In the genomic region with DNA sequence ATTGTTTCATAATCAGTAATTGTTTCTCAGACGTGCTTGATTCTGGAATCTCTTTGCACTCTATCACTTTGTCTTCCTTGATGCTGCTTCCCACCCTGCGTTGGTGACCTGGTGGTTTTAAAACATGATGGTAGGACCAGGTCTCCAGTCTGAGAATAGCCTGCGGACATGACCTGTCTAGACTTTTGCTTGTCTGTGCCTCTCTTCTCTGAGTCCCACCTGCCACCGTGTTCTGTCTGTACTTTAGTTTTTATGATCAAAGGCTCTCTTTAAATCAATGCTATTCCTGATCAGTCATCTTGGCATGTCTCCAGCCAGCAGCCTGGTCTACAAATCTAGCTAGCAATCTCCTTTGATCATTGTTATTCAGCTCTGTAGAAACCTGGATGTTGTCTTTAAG, we compare ENCODE assay signal across 23 cellular contexts.
"Had no signal": no experiment of that assay in that cellular context is flagged by ENCODE, and none has a peak within 500 bp of the region (broad histone marks: within the 10 kb centered on the region; RNA-seq: fewer than 3 reads in every experiment).

No MANE protein-coding gene starts in this region.

- H2AFZ ChIP-seq: hepatocyte had no signal

- H3K4me3 ChIP-seq: gastroesophageal sphincter, heart left ventricle, hepatocyte, left ventricle myocardium inferior, lung, pancreas, right lobe of liver, suprapubic skin, transverse colon, upper lobe of right lung, uterus had no signal

- H3K27me3 ChIP-seq: gastroesophageal sphincter, heart left ventricle, hepatocyte, neutrophil, pancreas, right lobe of liver, suprapubic skin, transverse colon, upper lobe of right lung, uterus had no signal

- H3K27ac ChIP-seq: epithelial cell of prostate, gastroesophageal sphincter, heart left ventricle, hepatocyte, left ventricle myocardium inferior, neutrophil, pancreas, right lobe of liver, suprapubic skin, transverse colon, upper lobe of right lung, uterus had no signal

- H3K79me2 ChIP-seq: hepatocyte had no signal

- H3K36me3 ChIP-seq: gastroesophageal sphincter, heart left ventricle, left ventricle myocardium inferior, neutrophil, pancreas, right lobe of liver, suprapubic skin, transverse colon, upper lobe of right lung, uterus had no signal

- H3K4me1 ChIP-seq: gastroesophageal sphincter, heart left ventricle, left ventricle myocardium inferior, pancreas, right lobe of liver, suprapubic skin, transverse colon, upper lobe of right lung, uterus had no signal

- H3K9me3 ChIP-seq: gastroesophageal sphincter, heart left ventricle, left ventricle myocardium inferior, neutrophil, pancreas, right lobe of liver, suprapubic skin, transverse colon, upper lobe of right lung, uterus had no signal

- H3K4me2 ChIP-seq: hepatocyte had no signal

- DNase-seq: effector CD8-positive, alpha-beta T cell; endodermal cell; foreskin fibroblast; kidney glomerular epithelial cell; left colon; left ventricle myocardium inferior; naive thymus-derived CD8-positive, alpha-beta T cell; pancreas; right lobe of liver; small intestine; stimulated activated CD4-positive, alpha-beta T cell treated with anti-CD3 and anti-CD28 coated beads, Interleukin-15, amount 100 ng/mL, for 24 hours; stimulated activated CD4-positive, alpha-beta T cell treated with anti-CD3 and anti-CD28 coated beads, Interleukin-2, amount 100 ng/mL, for 48 hours; stimulated activated naive B cell treated with anti-CD40 and anti-IgM and Interleukin-4, amounts not matched to agents 10 μg/mL and 1 μg/mL and 100 μg/mL, for 72 hours; transverse colon; upper lobe of right lung; uterus had no signal
